22 cellular contexts compared by ENCODE assay signal in genomic region chr12:121090576-121091125, GRCh38.
"Had no signal": no experiment of that assay in that cellular context is flagged by ENCODE, and none has a peak within 500 bp of the region (broad histone marks: within the 10 kb centered on the region; RNA-seq: fewer than 3 reads in every experiment).

No MANE protein-coding gene starts in this region.

- ATAC-seq: activated T-cell treated with anti-CD3 and anti-CD28 coated beads, Interleukin-2, amount 50 U/mL, for 72 hours; PC-3 had no signal

- DNase-seq: activated B cell treated with CpG ODN at 0.5 μM for 24 hours; activated CD4-positive, alpha-beta T cell treated with anti-CD3 and anti-CD28 coated beads for 1 hour; activated CD4-positive, alpha-beta T cell treated with anti-CD3 and anti-CD28 coated beads, Interleukin-2, amount 10 ng/mL, durations not matched to agents 24 days and 14 days; activated CD4-positive, alpha-beta T cell treated with anti-CD3 and anti-CD28 coated beads, Interleukin-2, amount 50 U/mL, for 48 hours; activated CD8-positive, alpha-beta memory T cell treated with anti-CD3 and anti-CD28 coated beads, Interleukin-2, amount 50 U/mL, for 4 hours; activated gamma-delta T cell treated with Interleukin-2 at 50 U/mL for 16 hours; activated naive CD4-positive, alpha-beta T cell treated with anti-CD3 and anti-CD28 coated beads, Interleukin-2, amount 10 ng/mL, durations not matched to agents 7 days and 5 days; activated naive CD8-positive, alpha-beta T cell treated with anti-CD3 and anti-CD28 coated beads for 36 hours; activated T-cell treated with anti-CD3 and anti-CD28 coated beads, Interleukin-2, amount 50 U/mL, for 72 hours; central memory CD4-positive, alpha-beta T cell; Karpas-422; MM.1S; NCI-H1105; NCI-H1436; NCI-H1694 treated with DMSO at 0.1 percent for 48 hours; NCI-H2029 treated with DMSO at 0.1 percent for 48 hours; NCI-H510A treated with DMSO at 0.1 percent for 48 hours; NCI-H69; PC-3; SHP77 treated with DMSO at 0.1 percent for 48 hours; T-helper 2 cell; T1000 had no signal
